1 cellular context compared by ENCODE assay signal in the genomic region with DNA sequence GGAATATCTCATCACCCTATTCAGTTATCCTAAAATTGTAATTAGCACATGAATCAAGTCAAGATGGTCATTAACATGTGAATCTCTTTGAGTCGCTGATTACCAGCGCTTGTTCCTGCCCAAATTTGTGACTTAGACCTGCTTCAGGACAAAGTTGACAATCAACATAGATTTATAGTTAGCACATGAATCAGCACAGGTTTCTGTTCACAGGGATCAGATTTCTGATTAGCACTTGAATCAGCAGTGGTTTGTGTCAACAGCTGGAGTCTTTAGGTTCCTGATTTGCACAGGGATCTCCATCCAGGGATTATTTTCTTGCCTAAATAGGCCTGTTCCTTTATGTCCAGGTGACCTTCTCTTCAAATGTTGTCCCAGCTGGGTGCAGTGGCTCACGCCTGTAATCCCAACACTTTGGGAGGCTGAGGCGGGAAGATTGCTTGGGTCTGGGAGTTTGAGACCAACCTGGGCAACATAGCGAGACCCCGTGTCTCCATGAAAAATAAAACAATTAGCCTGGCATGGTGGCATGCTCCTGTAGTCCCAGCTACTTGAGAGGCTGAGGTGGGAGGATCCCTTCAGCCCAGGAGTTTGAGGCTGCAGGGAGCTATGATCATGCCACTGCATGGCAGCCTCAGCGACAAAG.
TF ChIP-seq lines count a peak whose summit lies in the region.

No MANE protein-coding gene starts in this region.

TF ChIP-seq in HCT116, 20 proteins besides CTCF, POLR2A, EP300 and RAD21:
- no peak for TF ChIP-seq FOSL1 (IDR thresholded peaks at IDR 0.05; ENCODE audit: low read depth)
- TF ChIP-seq, protein P1, sequence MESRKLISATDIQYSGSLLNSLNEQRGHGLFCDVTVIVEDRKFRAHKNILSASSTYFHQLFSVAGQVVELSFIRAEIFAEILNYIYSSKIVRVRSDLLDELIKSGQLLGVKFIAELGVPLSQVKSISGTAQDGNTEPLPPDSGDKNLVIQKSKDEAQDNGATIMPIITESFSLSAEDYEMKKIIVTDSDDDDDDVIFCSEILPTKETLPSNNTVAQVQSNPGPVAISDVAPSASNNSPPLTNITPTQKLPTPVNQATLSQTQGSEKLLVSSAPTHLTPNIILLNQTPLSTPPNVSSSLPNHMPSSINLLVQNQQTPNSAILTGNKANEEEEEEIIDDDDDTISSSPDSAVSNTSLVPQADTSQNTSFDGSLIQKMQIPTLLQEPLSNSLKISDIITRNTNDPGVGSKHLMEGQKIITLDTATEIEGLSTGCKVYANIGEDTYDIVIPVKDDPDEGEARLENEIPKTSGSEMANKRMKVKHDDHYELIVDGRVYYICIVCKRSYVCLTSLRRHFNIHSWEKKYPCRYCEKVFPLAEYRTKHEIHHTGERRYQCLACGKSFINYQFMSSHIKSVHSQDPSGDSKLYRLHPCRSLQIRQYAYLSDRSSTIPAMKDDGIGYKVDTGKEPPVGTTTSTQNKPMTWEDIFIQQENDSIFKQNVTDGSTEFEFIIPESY (IDR thresholded peaks at IDR 0.05; ENCODE audit: extremely low read depth, insufficient replicate concordance, low read length), result no peak
- no peak for TF ChIP-seq CEBPB (IDR thresholded peaks at IDR 0.05; ENCODE audit: low read depth)
- TF ChIP-seq ZNF274 (IDR thresholded peaks at IDR 0.05; ENCODE audit: low read depth, low read length), result no peak
- no peak for TF ChIP-seq EGR1 (IDR thresholded peaks at IDR 0.05; ENCODE audit: low read depth)
- no peak for TF ChIP-seq ELF1 (IDR thresholded peaks at IDR 0.05; ENCODE audit: borderline replicate concordance, low read depth)
- no peak for TF ChIP-seq YY1 (IDR thresholded peaks at IDR 0.05; ENCODE audit: extremely low read depth, insufficient replicate concordance, low read depth, low read length)
- no peak for TF ChIP-seq REST (IDR thresholded peaks at IDR 0.05; ENCODE audit: low read depth)
